ENCODE assay signal across 8 cellular contexts in the genomic region with DNA sequence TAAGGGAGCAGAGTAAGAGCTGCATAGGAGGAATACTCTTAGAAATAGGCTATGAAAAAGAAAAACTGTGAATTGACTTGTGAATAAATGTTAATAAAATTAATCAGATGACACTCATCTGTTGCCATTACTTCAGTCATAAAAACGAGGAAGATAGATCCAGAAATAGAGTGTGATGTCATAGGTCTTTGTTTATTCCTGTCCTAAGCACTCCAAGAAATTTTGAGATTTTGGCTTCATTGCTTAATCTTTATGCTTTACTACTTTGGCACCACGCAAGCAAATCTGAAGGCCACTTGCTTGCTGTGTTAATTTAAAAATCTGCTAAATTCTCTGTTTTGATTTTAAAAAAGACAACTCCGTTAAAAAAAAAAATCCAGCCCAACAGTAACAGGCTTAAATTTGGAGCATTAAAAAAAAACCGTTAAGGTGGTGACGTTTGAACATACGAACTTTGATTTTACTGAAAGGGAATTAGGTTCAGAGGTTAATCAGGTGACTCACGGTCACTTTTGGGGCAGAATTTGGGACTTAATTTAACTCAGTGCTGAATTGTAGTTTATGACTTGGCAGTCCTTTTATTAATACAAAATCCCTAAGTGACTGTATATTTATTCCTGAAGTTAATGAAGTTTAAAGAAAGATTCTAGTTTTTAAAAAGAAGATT. TPM values are rescaled to one million over a fixed set of nuclear protein-coding genes. Genes with fewer than 3 reads are reported as not detected.
A peak's percentile ranks its signal among the peaks of the same experiment; 100 is the strongest.
DNase-seq lines count a peak whose midpoint lies in the region; ATAC-seq and TF ChIP-seq lines count a peak whose summit lies in the region.

No MANE protein-coding gene starts in this region.

- H3K27ac ChIP-seq in muscle layer of duodenum (ENCODE audit: low read length), result peak overlapping the region; percentile 97

- H3K4me3 ChIP-seq in AG09309 (ENCODE audit: control insufficient read depth, low read depth, low read length), result no peak overlapping the region
- peak overlapping the region; percentile 98 for H3K4me3 ChIP-seq in MG63
- peak overlapping the region; percentile 87 to 91 for H3K4me3 ChIP-seq in muscle layer of duodenum (ENCODE audit: low read depth in 1 of 2, low read length in 2 of 2)

- H3K36me3 ChIP-seq in MG63, result peaks cover 32% of the 10 kb centered on the region
- peaks cover 17 to 48% of the 10 kb centered on the region in 2 donors for H3K36me3 ChIP-seq in muscle layer of duodenum (ENCODE audit: control insufficient read depth in 1 of 2, insufficient read depth in 2 of 2, low read length in 2 of 2)

- DNase-seq in AG09309 (ENCODE audit: low read depth) (peak; percentile 53), MG63 (no peak), cerebellum (ENCODE audit: low spot score) (peak; percentile 24), SK-N-DZ (ENCODE audit: low spot score) (no peak), hypothalamus (lab: John Stamatoyannopoulos, UW) (no peak)

- no peak for ATAC-seq in GM18519 (IDR thresholded peaks at IDR 0.05; ENCODE audit: low FRiP score, unreplicated experiment)
- no peak for ATAC-seq in GM19452 (IDR thresholded peaks at IDR 0.05; ENCODE audit: unreplicated experiment)

- H3K4me1 ChIP-seq in muscle layer of duodenum (ENCODE audit: control insufficient read depth in 1 of 2, insufficient read depth in 2 of 2, low read length in 2 of 2), result peaks cover 9 to 28% of the 10 kb centered on the region in 2 donors

- TF ChIP-seq CTCF in AG09309 (IDR thresholded peaks at IDR 0.05; ENCODE audit: control insufficient read depth, insufficient read depth, low read depth, low read length, missing control alignments), result no peak

- H3K27me3 ChIP-seq in MG63 (no peaks in the 10 kb centered on the region), muscle layer of duodenum (ENCODE audit: low read depth, low read length) (no peaks in the 10 kb centered on the region)

- H3K9me3 ChIP-seq in MG63 (no peaks in the 10 kb centered on the region), muscle layer of duodenum (ENCODE audit: control insufficient read depth in 1 of 2, low read length in 2 of 2) (no peaks in the 10 kb centered on the region)

RNA-seq across cellular contexts. Expression of a gene that starts 3.4 kb away (rescaled TPM):
- 29.5 and 40.1 TPM in 2 replicates for total RNA-seq in MG63 (2014; rRNA removed; shearing (Covaris generic); ENCODE audit: low replicate concordance)
- 70.8 TPM for total RNA-seq in cerebellum
- 115 and 125 TPM in 2 replicates for polyA plus RNA-seq in SK-N-DZ (2014; cell fraction: cytosol; rRNA removed)
- polyA plus RNA-seq in SK-N-DZ (2014; cell fraction: nucleus; rRNA removed), result 110 and 119 TPM in 2 replicates

RNA-seq across cellular contexts. Expression of a gene that starts 27.2 kb away (rescaled TPM):
- not detected in 2 replicates for total RNA-seq in MG63 (2014; rRNA removed; shearing (Covaris generic); ENCODE audit: low replicate concordance)
- 1.3 TPM for total RNA-seq in cerebellum
- polyA plus RNA-seq in SK-N-DZ (2014; cell fraction: cytosol; rRNA removed), result 0.37 and 3.5 TPM in 2 replicates
- polyA plus RNA-seq in SK-N-DZ (2014; cell fraction: nucleus; rRNA removed), result 2.6 and 3.0 TPM in 2 replicates

Comparison
In these comparisons a context has a peak if more than half of its experiments do, and no peak if none do; other contexts are left out.
1. DNase-seq: peak in AG09309 (single experiment) and cerebellum (single experiment); none in MG63 (single experiment), SK-N-DZ (single experiment) and hypothalamus (0 of 51).